ENCODE assay signal across 18 cellular contexts in genomic region chr13:64540468-64540867, GRCh38.
"Had no signal": no experiment of that assay in that cellular context is flagged by ENCODE, and none has a peak within 500 bp of the region (broad histone marks: within the 10 kb centered on the region; RNA-seq: fewer than 3 reads in every experiment).

No MANE protein-coding gene starts in this region.

- DNase-seq: activated CD4-positive, alpha-beta T cell treated with anti-CD3 and anti-CD28 coated beads, Interleukin-2, amount 50 U/mL, for 1 hour; activated naive CD4-positive, alpha-beta T cell treated with Interleukin-2 at 50 U/mL for 16 hours; activated naive CD8-positive, alpha-beta T cell treated with anti-CD3 and anti-CD28 coated beads, Interleukin-2, amount 50 U/mL, for 24 hours; activated T-cell treated with anti-CD3 and anti-CD28 coated beads for 4 hours; foreskin melanocyte; heart left ventricle; stimulated activated CD4-positive, alpha-beta T cell treated with anti-CD3 and anti-CD28 coated beads, Interleukin-2, amount 100 ng/mL, for 48 hours; stimulated activated naive B cell treated with anti-CD40 and anti-IgM and Interleukin-4, amounts not matched to agents 10 μg/mL and 1 μg/mL and 100 μg/mL, for 72 hours; substantia nigra; T-cell; T-helper 9 cell had no signal

- H2AFZ ChIP-seq: neural progenitor cell had no signal

- ATAC-seq: activated CD4-positive, CD25-positive, alpha-beta regulatory T cell treated with anti-CD3 and anti-CD28 coated beads, Interleukin-2, amount 50 U/mL, for 24 hours; activated naive CD8-positive, alpha-beta T cell treated with anti-CD3 and anti-CD28 coated beads, Interleukin-2, amount 50 U/mL, for 24 hours; heart left ventricle; stimulated activated naive B cell treated with anti-CD40 and anti-IgM and Interleukin-4, amounts not matched to agents 10 μg/mL and 1 μg/mL and 100 μg/mL, for 72 hours; T-cell had no signal

- H3K9me3 ChIP-seq: esophagus muscularis mucosa, heart left ventricle, tibial nerve, vagina had no signal

- H3K4me3 ChIP-seq: esophagus muscularis mucosa, heart left ventricle, neural progenitor cell, tibial nerve, vagina had no signal

- H3K4me1 ChIP-seq: esophagus muscularis mucosa, heart left ventricle, neural progenitor cell, tibial nerve, vagina had no signal

- H3K36me3 ChIP-seq: esophagus muscularis mucosa, heart left ventricle, neural progenitor cell, tibial nerve, vagina had no signal

- FAIRE-seq: astrocyte, islet of Langerhans had no signal

- H3K27me3 ChIP-seq: esophagus muscularis mucosa, heart left ventricle, neural progenitor cell, tibial nerve, vagina had no signal

- H3K4me2 ChIP-seq: neural progenitor cell had no signal

- H3K9ac ChIP-seq: neural progenitor cell had no signal

- H3K27ac ChIP-seq: esophagus muscularis mucosa, heart left ventricle, neural progenitor cell, tibial nerve, vagina had no signal
